In the genomic region with DNA sequence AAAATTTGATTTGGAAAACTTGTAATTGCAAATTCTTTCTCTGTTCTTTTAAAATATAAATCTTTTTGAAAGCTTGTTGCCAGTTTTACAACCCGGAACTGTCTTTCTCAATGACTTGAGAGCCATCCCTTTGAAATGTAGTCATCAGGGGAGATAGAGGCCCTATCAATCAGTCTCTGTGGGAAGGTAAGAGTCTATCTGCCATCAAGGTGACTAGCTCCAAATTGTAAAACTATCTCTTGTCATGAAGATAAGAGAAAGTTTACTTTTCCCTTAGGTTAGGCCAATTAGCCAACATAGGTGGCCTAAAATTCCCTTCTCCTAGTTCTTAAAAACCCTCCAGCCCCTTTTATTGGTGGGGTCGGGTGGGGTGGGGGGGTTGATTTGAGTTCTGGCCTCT, we compare ENCODE assay signal across 35 cellular contexts.
"Had no signal": no experiment of that assay in that cellular context is flagged by ENCODE, and none has a peak within 500 bp of the region (broad histone marks: within the 10 kb centered on the region; RNA-seq: fewer than 3 reads in every experiment).

No MANE protein-coding gene starts in this region.

- H3K36me3 ChIP-seq: MG63 had no signal

- H3K4me3 ChIP-seq: MG63 had no signal

- H3K4me2 ChIP-seq: KMS-11 had no signal

- H3K27me3 ChIP-seq: MG63 had no signal

- DNase-seq: Karpas-422, Kasumi-1, MG63, MM.1S, MV-4-11, NCI-H1048, NCI-H1092, NCI-H1092 treated with DMSO at 0.1 percent for 48 hours, NCI-H1105, NCI-H1105 treated with DMSO at 0.1 percent for 48 hours, NCI-H1417, NCI-H1417 treated with DMSO at 0.1 percent for 48 hours, NCI-H1436, NCI-H1436 treated with DMSO at 0.1 percent for 48 hours, NCI-H146, NCI-H1694, NCI-H1694 treated with DMSO at 0.1 percent for 48 hours, NCI-H187, NCI-H187 treated with DMSO at 0.1 percent for 48 hours, NCI-H1930, NCI-H2029, NCI-H2029 treated with DMSO at 0.1 percent for 48 hours, NCI-H2081, NCI-H2081 treated with DMSO at 0.1 percent for 48 hours, NCI-H2107, NCI-H2171, NCI-H2171 treated with DMSO at 0.1 percent for 48 hours, NCI-H2227 treated with DMSO at 0.1 percent for 48 hours, NCI-H226, NCI-H345, NCI-H446, NCI-H446 treated with DMSO at 0.1 percent for 48 hours, NCI-H510A, NCI-H510A treated with DMSO at 0.1 percent for 48 hours had no signal

- H3K9ac ChIP-seq: KMS-11 had no signal

- H3K27ac ChIP-seq: KMS-11 had no signal
